Comparison of ENCODE assay signal across 8 cellular contexts in the genomic region with DNA sequence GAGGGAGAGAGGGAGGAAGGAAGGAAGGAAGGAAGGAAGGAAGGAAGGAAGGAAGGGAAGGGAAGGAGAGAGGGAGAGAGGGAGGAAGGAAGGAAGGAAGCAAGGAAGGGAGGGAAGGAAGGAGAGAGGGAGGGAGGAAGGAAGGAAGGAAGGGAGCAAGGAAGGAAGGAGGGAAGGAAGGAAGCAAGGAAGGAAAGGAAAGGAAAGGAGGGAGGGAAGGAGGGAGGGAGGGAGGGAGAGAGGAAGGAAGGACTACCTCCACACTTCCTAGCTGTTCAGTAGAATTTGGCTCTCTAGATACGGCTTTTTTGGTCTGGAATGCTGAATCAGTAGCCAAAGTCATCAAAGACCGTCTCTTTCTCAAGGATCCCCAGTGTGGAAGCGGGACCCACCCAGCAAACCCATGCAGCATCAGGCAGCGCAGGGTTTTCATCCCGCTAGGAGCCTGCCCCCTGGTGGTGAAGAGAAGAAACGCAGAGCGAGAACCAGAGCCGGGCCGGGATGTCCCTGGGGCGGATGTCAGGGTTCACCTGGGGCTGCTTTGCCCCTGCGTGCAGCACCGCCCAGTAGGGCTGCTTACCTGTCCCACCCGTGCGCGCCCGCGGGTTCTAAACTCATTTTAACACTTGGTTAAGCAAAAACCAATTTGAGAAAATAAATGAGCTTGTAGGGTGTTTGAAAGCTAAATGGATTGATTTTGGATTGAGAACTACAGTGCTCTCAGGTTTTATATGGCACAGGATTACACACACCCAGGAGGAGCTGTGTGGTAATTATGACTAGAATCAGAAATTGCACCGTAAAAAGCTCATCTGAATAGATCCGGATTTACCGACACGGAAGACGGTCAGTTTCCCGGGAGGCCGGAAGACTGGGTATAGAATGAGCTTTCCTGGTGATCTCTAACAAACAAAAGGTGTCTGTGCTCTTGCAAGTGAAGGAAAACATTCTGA. TPM values are rescaled to one million over a fixed set of nuclear protein-coding genes. Genes with fewer than 3 reads are reported as not detected.
DNase-seq lines count a peak whose midpoint lies in the region; ATAC-seq and TF ChIP-seq lines count a peak whose summit lies in the region.

No MANE protein-coding gene starts in this region.

- TF ChIP-seq RAD21 in Ishikawa (IDR thresholded peaks at IDR 0.05; ENCODE audit: low read depth): peak; percentile 90

- H3K4me2 ChIP-seq in hepatocyte: peak overlapping the region; percentile 52

- ATAC-seq in GM21723 (IDR thresholded peaks at IDR 0.05; ENCODE audit: unreplicated experiment): no peak

- H3K79me2 ChIP-seq in hepatocyte: no peaks in the 10 kb centered on the region

- H3K9me3 ChIP-seq in adipocyte (ENCODE audit: control insufficient read depth, low read length): no peaks in the 10 kb centered on the region
- H3K9me3 ChIP-seq in hepatocyte (ENCODE audit: low read depth): no peaks in the 10 kb centered on the region

- peak overlapping the region; percentile 6 for H2AFZ ChIP-seq in hepatocyte

- no peaks in the 10 kb centered on the region for H4K20me1 ChIP-seq in hepatocyte (ENCODE audit: insufficient read depth, poor library complexity, severe bottlenecking)

- no peak for TF ChIP-seq EP300 in Ishikawa (IDR thresholded peaks at IDR 0.05; ENCODE audit: borderline replicate concordance)

- peak; percentile 76 for DNase-seq in ACHN
- DNase-seq in GM13976 (ENCODE audit: low spot score): peak; percentile 84
- DNase-seq in SW 1271 (lab: John Stamatoyannopoulos, UW): peak; percentile 27 to 32
- peak; percentile 83 for DNase-seq in adipocyte (ENCODE audit: low read depth)
- peak; percentile 88 for DNase-seq in hepatocyte (ENCODE audit: low spot score)
- DNase-seq in smooth muscle cell of the brain vasculature (ENCODE audit: low read depth, low spot score): peak; percentile 24

- 12% methylated on average over 24 of the region's 24 CpGs for WGBS in hepatocyte (ENCODE audit: low lambda C conversion rate, missing lambda C conversion rate)

- TF ChIP-seq CTCF in GM13976 (IDR thresholded peaks at IDR 0.05; ENCODE audit: borderline replicate concordance, control extremely low read depth, extremely low read depth, insufficient read depth, missing control alignments) (peak; percentile 88), hepatocyte (IDR thresholded peaks at IDR 0.05; ENCODE audit: poor library complexity) (peak; percentile 89)

- H3K36me3 ChIP-seq in adipocyte (ENCODE audit: control insufficient read depth, insufficient read depth, low read length, severe bottlenecking) (no peaks in the 10 kb centered on the region), hepatocyte (replicated peaks; ENCODE audit: insufficient read depth, low read depth) (no peaks in the 10 kb centered on the region)

- H3K4me3 ChIP-seq in adipocyte (ENCODE audit: low read length): no peak overlapping the region
- no peak overlapping the region for H3K4me3 ChIP-seq in hepatocyte

- no peaks in the 10 kb centered on the region for H3K9me2 ChIP-seq in hepatocyte (replicated peaks; ENCODE audit: insufficient read depth)

- H3K27me3 ChIP-seq in adipocyte (replicated peaks; ENCODE audit: control insufficient read depth, insufficient read depth, low read length) (no peaks in the 10 kb centered on the region), hepatocyte (no peaks in the 10 kb centered on the region)

- in situ Hi-C loops in ACHN (cut with HindIII; ENCODE audit: low pct_ligation_motif_present, low pct_unique_long_range_greater_than_20kb, low sequenced_read_pairs): no loop called here
- in situ Hi-C loops in GM13976 (cut with MboI; ENCODE audit: low sequenced_read_pairs, unreplicated experiment): no loop called here

- no peak overlapping the region for H3K9ac ChIP-seq in adipocyte (ENCODE audit: low read length)

- H3K4me1 ChIP-seq in adipocyte (ENCODE audit: control insufficient read depth, insufficient read depth, low read length) (peaks cover 9% of the 10 kb centered on the region), hepatocyte (ENCODE audit: insufficient read depth) (no peaks in the 10 kb centered on the region)

- no peak overlapping the region for H3K27ac ChIP-seq in hepatocyte

TF ChIP-seq in Ishikawa, 13 proteins besides CTCF, POLR2A, EP300 and RAD21:
- TF ChIP-seq CEBPB (IDR thresholded peaks at IDR 0.05): no peak
- TF ChIP-seq, protein P1, sequence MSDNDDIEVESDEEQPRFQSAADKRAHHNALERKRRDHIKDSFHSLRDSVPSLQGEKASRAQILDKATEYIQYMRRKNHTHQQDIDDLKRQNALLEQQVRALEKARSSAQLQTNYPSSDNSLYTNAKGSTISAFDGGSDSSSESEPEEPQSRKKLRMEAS (IDR thresholded peaks at IDR 0.05): 0 out of 2 replicates have a peak, but pooled peaks have one; percentile 16

RNA-seq across cellular contexts. Expression of a gene that starts 48.1 kb away (rescaled TPM):
- 14.6 and 15.9 TPM in 2 replicates for total RNA-seq in hepatocyte
- 30.0 and 40.3 TPM in 2 replicates for polyA plus RNA-seq in hepatocyte

Comparison
In these comparisons a context has a peak if more than half of its experiments do, and no peak if none do; other contexts are left out.
1. DNase-seq: peak in every context shown above with its lines; median percentile 88 in hepatocyte; 84 in GM13976; 83 in adipocyte; 76 in ACHN; 30 in SW 1271; 24 in smooth muscle cell of the brain vasculature.